In the genomic region with DNA sequence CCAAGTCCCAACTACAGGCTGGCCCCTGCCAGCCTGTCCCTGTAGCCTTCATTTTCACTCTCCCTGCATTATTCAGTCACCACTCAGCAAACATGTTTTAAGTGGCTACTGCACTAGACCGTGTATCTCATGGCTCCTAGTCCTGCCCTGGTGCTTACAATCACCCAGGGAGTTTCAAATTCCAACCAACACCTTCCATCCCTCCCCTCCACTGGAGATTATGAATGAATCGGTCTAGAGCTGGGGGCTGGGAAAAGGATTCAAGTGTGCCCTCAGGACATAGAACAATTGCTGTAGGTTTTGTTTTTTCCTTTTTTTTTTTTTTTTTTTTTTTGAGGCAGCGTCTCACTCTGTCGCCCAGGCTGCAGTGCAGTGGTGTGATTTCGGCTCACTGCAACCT, we compare ENCODE assay signal across 14 cellular contexts.
"Had no signal": no experiment of that assay in that cellular context is flagged by ENCODE, and none has a peak within 500 bp of the region (broad histone marks: within the 10 kb centered on the region; RNA-seq: fewer than 3 reads in every experiment).

No MANE protein-coding gene starts in this region.

- DNase-seq: activated CD4-positive, alpha-beta T cell treated with anti-CD3 and anti-CD28 coated beads for 1 hour; activated CD4-positive, alpha-beta T cell treated with anti-CD3 and anti-CD28 coated beads, Interleukin-2, amount 50 U/mL, for 48 hours; activated CD8-positive, alpha-beta memory T cell treated with anti-CD3 and anti-CD28 coated beads, Interleukin-2, amount 10 ng/mL, durations not matched to agents 7 days and 5 days; activated gamma-delta T cell; activated T-cell treated with anti-CD3 and anti-CD28 coated beads, Interleukin-2, amount 50 U/mL, for 48 hours; mucosa of descending colon; naive thymus-derived CD8-positive, alpha-beta T cell; stimulated activated CD4-positive, alpha-beta T cell treated with anti-CD3 and anti-CD28 coated beads, Interleukin-12 subunit alpha, Interleukin-12 subunit beta, amount 100 ng/mL, for 4 hours; stimulated activated naive CD4-positive, alpha-beta T cell; substantia nigra had no signal

- H3K27ac ChIP-seq: breast epithelium, esophagus muscularis mucosa had no signal

- H3K4me1 ChIP-seq: breast epithelium, esophagus muscularis mucosa had no signal

- H3K36me3 ChIP-seq: breast epithelium, esophagus muscularis mucosa had no signal

- H3K4me3 Mint-ChIP-seq: activated CD8-positive, alpha-beta memory T cell treated with anti-CD3 and anti-CD28 coated beads, Interleukin-2, amount 10 ng/mL, durations not matched to agents 7 days and 5 days; activated naive CD8-positive, alpha-beta T cell; naive thymus-derived CD8-positive, alpha-beta T cell had no signal

- H3K27me3 Mint-ChIP-seq: activated CD8-positive, alpha-beta memory T cell treated with anti-CD3 and anti-CD28 coated beads, Interleukin-2, amount 10 ng/mL, durations not matched to agents 7 days and 5 days; activated naive CD8-positive, alpha-beta T cell had no signal

- H3K4me3 ChIP-seq: breast epithelium, esophagus muscularis mucosa, mucosa of descending colon had no signal

- ATAC-seq: activated CD8-positive, alpha-beta memory T cell treated with anti-CD3 and anti-CD28 coated beads, Interleukin-2, amount 10 ng/mL, durations not matched to agents 7 days and 5 days; mucosa of descending colon; naive thymus-derived CD8-positive, alpha-beta T cell had no signal

- H3K36me3 Mint-ChIP-seq: activated CD8-positive, alpha-beta memory T cell treated with anti-CD3 and anti-CD28 coated beads, Interleukin-2, amount 10 ng/mL, durations not matched to agents 7 days and 5 days; activated naive CD8-positive, alpha-beta T cell; naive thymus-derived CD8-positive, alpha-beta T cell had no signal

- FAIRE-seq: endometrium had no signal

- H3K4me1 Mint-ChIP-seq: activated CD8-positive, alpha-beta memory T cell treated with anti-CD3 and anti-CD28 coated beads, Interleukin-2, amount 10 ng/mL, durations not matched to agents 7 days and 5 days; naive thymus-derived CD8-positive, alpha-beta T cell had no signal

- H3K9me3 Mint-ChIP-seq: naive thymus-derived CD8-positive, alpha-beta T cell had no signal

- H3K9me3 ChIP-seq: breast epithelium, esophagus muscularis mucosa, mucosa of descending colon had no signal

- H3K27ac Mint-ChIP-seq: activated CD8-positive, alpha-beta memory T cell treated with anti-CD3 and anti-CD28 coated beads, Interleukin-2, amount 10 ng/mL, durations not matched to agents 7 days and 5 days; activated naive CD8-positive, alpha-beta T cell; naive thymus-derived CD8-positive, alpha-beta T cell had no signal
